Comparison of ENCODE assay signal across 1 cellular context in genomic region chr12:18567787-18568186, GRCh38.
TF ChIP-seq lines count a peak whose summit lies in the region.

No MANE protein-coding gene starts in this region.

TF ChIP-seq in HepG2, 621 proteins besides CTCF, POLR2A, EP300 and RAD21 (continued from another document):
- TF ChIP-seq SALL2 (CRISPR knock-in tag; IDR thresholded peaks at IDR 0.05) (no peak), ZBTB26 (CRISPR knock-in tag; IDR thresholded peaks at IDR 0.05; ENCODE audit: borderline replicate concordance) (no peak), ZNF12 (CRISPR knock-in tag; IDR thresholded peaks at IDR 0.05) (no peak), TFAP4 (IDR thresholded peaks at IDR 0.05; ENCODE audit: borderline replicate concordance, low read depth) (no peak), ZNF616 (CRISPR knock-in tag; IDR thresholded peaks at IDR 0.05; ENCODE audit: low read depth) (no peak), RERE (CRISPR knock-in tag; IDR thresholded peaks at IDR 0.05; ENCODE audit: low read depth) (no peak), HNRNPK (IDR thresholded peaks at IDR 0.05; ENCODE audit: low read depth, low read length, poor library complexity, severe bottlenecking) (no peak), CBX5 (CRISPR knock-in tag; IDR thresholded peaks at IDR 0.05; ENCODE audit: borderline replicate concordance) (no peak), ZNF552 (CRISPR knock-in tag; IDR thresholded peaks at IDR 0.05; ENCODE audit: borderline replicate concordance) (no peak), ZNF446 (CRISPR knock-in tag; IDR thresholded peaks at IDR 0.05) (no peak), GMEB1 (CRISPR knock-in tag; IDR thresholded peaks at IDR 0.05; ENCODE audit: borderline replicate concordance) (no peak), HOXD1 (CRISPR knock-in tag; IDR thresholded peaks at IDR 0.05) (no peak), NR0B2 (CRISPR knock-in tag; IDR thresholded peaks at IDR 0.05) (no peak)
